ENCODE assay signal across 33 cellular contexts in the genomic region with DNA sequence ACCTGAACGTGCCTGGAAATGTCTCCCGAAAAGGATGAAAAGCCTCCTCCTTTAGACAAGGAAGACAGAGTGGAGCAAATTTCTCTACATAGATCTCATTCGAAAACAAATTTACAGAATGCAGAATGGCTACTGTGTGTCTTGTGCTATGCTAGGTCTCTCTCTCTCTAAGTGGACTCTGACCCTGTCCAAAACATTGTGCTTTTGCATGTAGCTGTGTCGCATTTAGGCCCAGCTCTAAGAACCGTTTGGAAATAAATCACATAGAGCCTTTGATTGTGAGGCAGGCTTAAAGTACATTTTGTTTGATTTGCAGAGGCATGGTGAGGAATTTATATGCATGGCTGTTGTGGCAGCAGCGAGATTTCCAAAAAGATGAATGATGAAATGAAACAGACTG.
"Had no signal": no experiment of that assay in that cellular context is flagged by ENCODE, and none has a peak within 500 bp of the region (broad histone marks: within the 10 kb centered on the region; RNA-seq: fewer than 3 reads in every experiment).

No MANE protein-coding gene starts in this region.

- H3K4me1 ChIP-seq: adrenal gland, ascending aorta, breast epithelium had no signal

- H3K36me3 ChIP-seq: adrenal gland, ascending aorta, brain microvascular endothelial cell, breast epithelium, cardiac muscle cell had no signal

- ATAC-seq: activated naive CD4-positive, alpha-beta T cell treated with anti-CD3 and anti-CD28 coated beads, Interleukin-2, amount 50 U/mL, for 72 hours; activated naive CD8-positive, alpha-beta T cell treated with anti-CD3 and anti-CD28 coated beads, Interleukin-2, amount 50 U/mL, for 24 hours; activated T-cell treated with anti-CD3 and anti-CD28 coated beads, Interleukin-2, amount 50 U/mL, for 4 hours; activated T-cell treated with anti-CD3 and anti-CD28 coated beads, Interleukin-2, amount 50 U/mL, for 72 hours; activated T-helper 17 cell treated with anti-CD3 and anti-CD28 coated beads, Interleukin-2, amount 50 U/mL, for 72 hours; body of pancreas had no signal

- H3K27ac ChIP-seq: adrenal gland, ascending aorta, body of pancreas, brain microvascular endothelial cell, breast epithelium, cardiac muscle cell had no signal

- DNase-seq: activated effector memory CD4-positive, alpha-beta T cell treated with Interleukin-2 at 50 U/mL for 16 hours; activated gamma-delta T cell; activated gamma-delta T cell treated with Interleukin-2 at 50 U/mL for 16 hours; activated naive CD4-positive, alpha-beta T cell; activated naive CD4-positive, alpha-beta T cell treated with anti-CD3 and anti-CD28 coated beads for 36 hours; activated naive CD4-positive, alpha-beta T cell treated with anti-CD3 and anti-CD28 coated beads, Interleukin-2, amount 10 ng/mL, durations not matched to agents 7 days and 5 days; activated naive CD4-positive, alpha-beta T cell treated with anti-CD3 and anti-CD28 coated beads, Interleukin-2, amount 50 U/mL, for 16 hours; activated naive CD4-positive, alpha-beta T cell treated with Interleukin-2 at 50 U/mL for 16 hours; activated naive CD8-positive, alpha-beta T cell treated with anti-CD3 and anti-CD28 coated beads for 36 hours; activated naive CD8-positive, alpha-beta T cell treated with anti-CD3 and anti-CD28 coated beads, Interleukin-2, amount 10 ng/mL, durations not matched to agents 7 days and 5 days; activated naive CD8-positive, alpha-beta T cell treated with anti-CD3 and anti-CD28 coated beads, Interleukin-2, amount 50 U/mL, for 24 hours; activated T-cell treated with anti-CD3 and anti-CD28 coated beads, Interleukin-2, amount 50 U/mL, for 24 hours; activated T-cell treated with anti-CD3 and anti-CD28 coated beads, Interleukin-2, amount 50 U/mL, for 4 hours; activated T-cell treated with anti-CD3 and anti-CD28 coated beads, Interleukin-2, amount 50 U/mL, for 48 hours; activated T-cell treated with anti-CD3 and anti-CD28 coated beads, Interleukin-2, amount 50 U/mL, for 72 hours; adrenal gland; amniotic stem cell; amygdala; anterior cingulate cortex; aorta; body of pancreas; brain microvascular endothelial cell; caudate nucleus; central memory CD4-positive, alpha-beta T cell; cerebellar nuclear complex had no signal

- H3K9me3 ChIP-seq: adrenal gland, ascending aorta, body of pancreas, breast epithelium had no signal

- H3K27me3 ChIP-seq: ascending aorta, body of pancreas, brain microvascular endothelial cell had no signal

- H3K4me3 ChIP-seq: adrenal gland, ascending aorta, body of pancreas, breast epithelium, cardiac muscle cell had no signal

- FAIRE-seq: astrocyte, bronchial epithelial cell, colon had no signal
